ENCODE assay signal across 8 cellular contexts in the genomic region with DNA sequence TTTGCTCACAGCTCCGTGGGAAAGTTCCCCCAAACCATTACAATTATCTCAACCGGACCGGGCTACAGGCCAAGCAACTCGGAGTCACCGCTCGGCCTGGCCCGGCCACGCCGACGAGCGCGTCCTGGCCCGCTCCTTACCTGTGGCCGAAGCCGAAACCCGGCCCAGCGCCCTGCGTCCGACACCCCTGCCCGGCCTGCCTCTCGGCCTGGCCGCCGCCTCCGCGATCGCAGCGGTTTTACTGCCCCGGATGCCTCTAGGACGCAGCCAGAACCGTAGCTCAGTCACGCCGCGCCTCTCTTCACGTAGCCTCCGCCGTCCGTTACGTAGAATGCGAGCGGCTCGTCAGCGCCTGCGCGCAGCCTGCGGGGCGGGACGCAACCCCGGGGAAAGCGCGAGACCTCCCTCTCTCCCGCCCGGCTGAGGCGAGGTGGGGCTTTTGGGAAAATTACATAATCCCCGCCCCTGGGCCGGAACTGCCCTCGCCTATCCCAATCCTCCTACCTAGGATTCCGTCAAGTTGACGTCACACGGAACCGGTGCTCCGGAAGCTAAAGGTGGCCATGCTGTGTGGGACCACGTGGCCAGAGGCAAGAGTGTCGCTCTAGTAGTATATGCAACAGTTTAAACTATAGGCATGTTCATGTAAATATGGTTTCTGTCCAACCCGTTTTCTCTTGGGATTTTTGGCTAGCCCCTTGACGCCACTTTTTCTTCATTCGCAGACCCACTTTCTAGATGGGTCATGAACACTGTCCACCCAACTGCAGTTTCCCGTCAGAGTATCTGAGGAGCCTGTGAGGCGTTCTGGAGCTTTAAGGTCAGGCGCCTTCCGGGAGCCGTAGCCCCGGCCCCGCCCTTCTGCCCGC. TPM values are rescaled to one million over a fixed set of nuclear protein-coding genes. Genes with fewer than 3 reads are reported as not detected.
DNase-seq lines count a peak whose midpoint lies in the region; ATAC-seq, FAIRE-seq and TF ChIP-seq lines count a peak whose summit lies in the region.

A gene with protein sequence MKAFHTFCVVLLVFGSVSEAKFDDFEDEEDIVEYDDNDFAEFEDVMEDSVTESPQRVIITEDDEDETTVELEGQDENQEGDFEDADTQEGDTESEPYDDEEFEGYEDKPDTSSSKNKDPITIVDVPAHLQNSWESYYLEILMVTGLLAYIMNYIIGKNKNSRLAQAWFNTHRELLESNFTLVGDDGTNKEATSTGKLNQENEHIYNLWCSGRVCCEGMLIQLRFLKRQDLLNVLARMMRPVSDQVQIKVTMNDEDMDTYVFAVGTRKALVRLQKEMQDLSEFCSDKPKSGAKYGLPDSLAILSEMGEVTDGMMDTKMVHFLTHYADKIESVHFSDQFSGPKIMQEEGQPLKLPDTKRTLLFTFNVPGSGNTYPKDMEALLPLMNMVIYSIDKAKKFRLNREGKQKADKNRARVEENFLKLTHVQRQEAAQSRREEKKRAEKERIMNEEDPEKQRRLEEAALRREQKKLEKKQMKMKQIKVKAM (minus strand): TSS at position 326 of the 869 bp plus-strand sequence. CDS start 7,422 bp downstream, outside the sequence.

- peak within 1 kb of the TSS; percentile 100 for H3K4me2 ChIP-seq in OCI-LY3 (ENCODE audit: low read length)

- H3K4me3 ChIP-seq in OCI-LY3 (ENCODE audit: low read length) (peak within 1 kb of the TSS; percentile 88), mesodermal cell (ENCODE audit: extremely low read depth, insufficient read depth, low read length, poor library complexity, severe bottlenecking) (peak within 1 kb of the TSS; percentile 100)

- no peak for TF ChIP-seq CTCF in OCI-LY3 (IDR thresholded peaks at IDR 0.05; ENCODE audit: low read depth, low read length)

- H3K27ac ChIP-seq in OCI-LY3 (ENCODE audit: low read length), result peak within 1 kb of the TSS; percentile 97
- H3K27ac ChIP-seq in mesodermal cell (ENCODE audit: low read depth, low read length, severe bottlenecking), result peak within 1 kb of the TSS; percentile 100

- H3K4me1 ChIP-seq in OCI-LY3 (ENCODE audit: low read length), result peaks cover 26% of the 10 kb centered on the region
- no peaks in the 10 kb centered on the region for H3K4me1 ChIP-seq in mesodermal cell (ENCODE audit: control insufficient read depth, insufficient read depth, low read length, poor library complexity, severe bottlenecking)

- peaks cover 38% of the 10 kb centered on the region for H4K20me1 ChIP-seq in OCI-LY3 (ENCODE audit: insufficient read depth, low read length)

- H3K79me2 ChIP-seq in OCI-LY3 (ENCODE audit: low read length), result peaks cover 93% of the 10 kb centered on the region

- FAIRE-seq in endometrium (lab: Jason Lieb, UNC), result peak; percentile 97

- ATAC-seq in GM21515 (IDR thresholded peaks at IDR 0.05; ENCODE audit: unreplicated experiment), result peak; percentile 79

- peak within 1 kb of the TSS; percentile 56; the same call in 1 of the 2 replicates for H2AFZ ChIP-seq in OCI-LY3 (ENCODE audit: low read depth, low read length)

- H3K9me3 ChIP-seq in OCI-LY3 (ENCODE audit: insufficient read depth, low read length), result no peaks in the 10 kb centered on the region
- no peaks in the 10 kb centered on the region for H3K9me3 ChIP-seq in mesodermal cell (ENCODE audit: control insufficient read depth, low read length)

- WGBS in mesodermal cell (ENCODE audit: insufficient coverage in 2 of 2), 2 experiments, result 0% methylated on average over 41 to 57 of the region's 74 CpGs

- peak; percentile 100 for DNase-seq in D341Med (ENCODE audit: low spot score)
- peak; percentile 98 for DNase-seq in HuH-7 (ENCODE audit: low spot score)
- peak; percentile 97 for DNase-seq in activated CD8-positive, alpha-beta memory T cell treated with anti-CD3 and anti-CD28 coated beads, Interleukin-2, amount 50 U/mL, for 48 hours
- peak; percentile 97 to 98 for DNase-seq in stimulated activated CD8-positive, alpha-beta memory T cell treated with anti-CD3 and anti-CD28 coated beads, Interleukin-15, amount 100 ng/mL, for 4 hours (ENCODE audit: low read depth in 2 of 2)

- peak within 1 kb of the TSS; percentile 96 for H3K9ac ChIP-seq in OCI-LY3 (ENCODE audit: low read length)

- H3K36me3 ChIP-seq in OCI-LY3 (replicated peaks; ENCODE audit: low read depth, low read length), result peaks cover 34% of the 10 kb centered on the region
- peaks cover 46% of the 10 kb centered on the region for H3K36me3 ChIP-seq in mesodermal cell (ENCODE audit: control insufficient read depth, insufficient read depth, low read length)

- H3K27me3 ChIP-seq in OCI-LY3 (ENCODE audit: low read depth, low read length), result no peaks in the 10 kb centered on the region

RNA-seq across cellular contexts. Expression of the gene that starts here (rescaled TPM):
- polyA plus RNA-seq in mesodermal cell (2013, experiment 1 of 2), result 44.7 TPM
- polyA plus RNA-seq in mesodermal cell (2013, experiment 2 of 2), result 50.0 TPM

Comparison
In these comparisons a context has a peak if more than half of its experiments do, and no peak if none do; other contexts are left out.
1. Peak in every context shown above with its lines: DNase-seq, ATAC-seq, H3K4me3 ChIP-seq and H3K27ac ChIP-seq.